Comparison of ENCODE assay signal across 17 cellular contexts in genomic region chr1:93155335-93155734, GRCh38. TPM values are rescaled to one million over a fixed set of nuclear protein-coding genes. Genes with fewer than 3 reads are reported as not detected.
DNase-seq lines count a peak whose midpoint lies in the region; ATAC-seq, FAIRE-seq and TF ChIP-seq lines count a peak whose summit lies in the region.
"Had no signal": no experiment of that assay in that cellular context is flagged by ENCODE, and none has a peak within 500 bp of the region (broad histone marks: within the 10 kb centered on the region; RNA-seq: fewer than 3 reads in every experiment).

No MANE protein-coding gene starts in this region.

- no peaks in the 10 kb centered on the region for H3K9me2 ChIP-seq in hepatocyte (replicated peaks; ENCODE audit: insufficient read depth)
- H3K9me2 ChIP-seq: SK-N-SH had no signal

- H3K56ac ChIP-seq in IMR-90 (ENCODE audit: extremely low read depth, insufficient read depth, low read length) = no peak overlapping the region

- H4K20me1 ChIP-seq in IMR-90 (ENCODE audit: insufficient read depth, low read length) = no peaks in the 10 kb centered on the region; the same call in 1 of the 2 replicates
- H4K20me1 ChIP-seq in hepatocyte (ENCODE audit: insufficient read depth, poor library complexity, severe bottlenecking) = no peaks in the 10 kb centered on the region

- no peak for TF ChIP-seq RAD21 in IMR-90 (IDR thresholded peaks at IDR 0.05; ENCODE audit: low read length)

- peak overlapping the region; percentile 33 for H2BK5ac ChIP-seq in IMR-90 (ENCODE audit: low read depth, low read length, poor library complexity, severe bottlenecking)

- no peaks in the 10 kb centered on the region for H3K27me3 ChIP-seq in IMR-90 (ENCODE audit: control insufficient read depth, insufficient read depth, low read length)
- no peaks in the 10 kb centered on the region for H3K27me3 ChIP-seq in hepatocyte
- H3K27me3 ChIP-seq: upper lobe of left lung had no signal

- H2BK120ac ChIP-seq in IMR-90 (ENCODE audit: low read depth, low read length) = no peak overlapping the region

- TF ChIP-seq CTCF in IMR-90 (conservative IDR thresholded peaks at IDR 0.05; ENCODE audit: low read depth, low read length) (no peak), hepatocyte (IDR thresholded peaks at IDR 0.05; ENCODE audit: poor library complexity) (no peak)

- no peak overlapping the region for H3K4ac ChIP-seq in IMR-90 (ENCODE audit: low read depth, low read length)

- H3K14ac ChIP-seq in IMR-90 (replicated peaks; ENCODE audit: low read depth, low read length) = no peak overlapping the region

- no peak overlapping the region; the same call in 1 of the 2 replicates for H3K23ac ChIP-seq in IMR-90 (ENCODE audit: low read depth, low read length)

- H3K36me3 ChIP-seq in IMR-90 (ENCODE audit: control insufficient read depth, insufficient read depth, low read length) = peaks cover 17% of the 10 kb centered on the region
- no peaks in the 10 kb centered on the region for H3K36me3 ChIP-seq in hepatocyte (replicated peaks; ENCODE audit: insufficient read depth, low read depth)

- H3K4me3 ChIP-seq in IMR-90 (ENCODE audit: insufficient read depth, low read depth, low read length) (no peak overlapping the region), hepatocyte (no peak overlapping the region)
- H3K4me3 ChIP-seq: A549, upper lobe of left lung had no signal

- intact Hi-C loops in activated CD4-positive, alpha-beta T cell treated with anti-CD3 and anti-CD28 coated beads for 36 hours (cut with DNase I, micrococcal nuclease) = loop anchor here in 1 of 2 experiments (2.0 kb wide), 1 partner anchor 77 kb away; the partner anchor contains the start of gene MTF2
- intact Hi-C loops in IMR-90 (cut with micrococcal nuclease) = no loop called here

- H4K8ac ChIP-seq in IMR-90 (ENCODE audit: low read depth in 2 of 2, low read length in 2 of 2) = 0 out of 4 replicates have a peak overlapping the region, but pooled peaks of 1 of the 2 experiments have one; percentile 9

- no peak overlapping the region for H2AFZ ChIP-seq in IMR-90 (replicated peaks; ENCODE audit: low read length, poor library complexity)
- H2AFZ ChIP-seq in hepatocyte = no peak overlapping the region

- H3K4me2 ChIP-seq in IMR-90 (ENCODE audit: low read depth, low read length) = no peak overlapping the region
- no peak overlapping the region for H3K4me2 ChIP-seq in hepatocyte
- H3K4me2 ChIP-seq: A549, SK-N-SH had no signal

- H3K18ac ChIP-seq in IMR-90 (ENCODE audit: low read depth, low read length) = no peak overlapping the region

- H3K9me3 ChIP-seq in IMR-90 (ENCODE audit: control insufficient read depth, insufficient read depth, low read length) (no peaks in the 10 kb centered on the region), hepatocyte (ENCODE audit: low read depth) (no peaks in the 10 kb centered on the region)
- H3K9me3 ChIP-seq: A549, SK-N-SH, upper lobe of left lung had no signal

- H3K79me2 ChIP-seq in hepatocyte = peaks cover 11% of the 10 kb centered on the region

- FAIRE-seq in H54 (lab: Jason Lieb, UNC) = no peak
- FAIRE-seq: A549, H1 had no signal

- no peaks in the 10 kb centered on the region for H3K27me3 Mint-ChIP-seq in activated CD4-positive, alpha-beta T cell treated with anti-CD3 and anti-CD28 coated beads for 36 hours
- H3K27me3 Mint-ChIP-seq in activated naive CD8-positive, alpha-beta T cell treated with anti-CD3 and anti-CD28 coated beads for 36 hours = no peaks in the 10 kb centered on the region
- no peaks in the 10 kb centered on the region for H3K27me3 Mint-ChIP-seq in naive thymus-derived CD8-positive, alpha-beta T cell
- H3K27me3 Mint-ChIP-seq: CD8-positive, alpha-beta memory T cell had no signal

- H3K27ac ChIP-seq in IMR-90 (ENCODE audit: insufficient read depth, low read length) = no peak overlapping the region
- H3K27ac ChIP-seq in hepatocyte = no peak overlapping the region
- H3K27ac ChIP-seq: A549, upper lobe of left lung had no signal

- no TSS peak for BruUV-seq in IMR-90 (replicated peaks; lab: Mats Ljungman, UMichigan)

- H4K5ac ChIP-seq in IMR-90 (ENCODE audit: low read depth, low read length) = no peak overlapping the region

- no peak overlapping the region for H3K9ac ChIP-seq in IMR-90 (ENCODE audit: low read depth, low read length)
- H3K9ac ChIP-seq: SK-N-SH had no signal

- H3K9me3 Mint-ChIP-seq in activated CD4-positive, alpha-beta T cell treated with anti-CD3 and anti-CD28 coated beads for 36 hours (ENCODE audit: low read depth) = no peaks in the 10 kb centered on the region
- H3K9me3 Mint-ChIP-seq in activated naive CD8-positive, alpha-beta T cell treated with anti-CD3 and anti-CD28 coated beads for 36 hours = no peaks in the 10 kb centered on the region
- H3K9me3 Mint-ChIP-seq in naive thymus-derived CD8-positive, alpha-beta T cell = no peaks in the 10 kb centered on the region
- H3K9me3 Mint-ChIP-seq: CD8-positive, alpha-beta memory T cell had no signal

- H2BK15ac ChIP-seq in IMR-90 (ENCODE audit: low read depth, low read length) = no peak overlapping the region

- H2BK20ac ChIP-seq in IMR-90 (ENCODE audit: low read depth, low read length) = no peak overlapping the region

- no peak overlapping the region for H3K4me3 Mint-ChIP-seq in activated CD4-positive, alpha-beta T cell treated with anti-CD3 and anti-CD28 coated beads for 36 hours
- no peak overlapping the region for H3K4me3 Mint-ChIP-seq in activated naive CD8-positive, alpha-beta T cell treated with anti-CD3 and anti-CD28 coated beads for 36 hours
- H3K4me3 Mint-ChIP-seq in naive thymus-derived CD8-positive, alpha-beta T cell = no peak overlapping the region
- H3K4me3 Mint-ChIP-seq: CD8-positive, alpha-beta memory T cell had no signal

- peaks cover 25% of the 10 kb centered on the region for H3K4me1 Mint-ChIP-seq in activated CD4-positive, alpha-beta T cell treated with anti-CD3 and anti-CD28 coated beads for 36 hours
- H3K4me1 Mint-ChIP-seq in activated naive CD8-positive, alpha-beta T cell treated with anti-CD3 and anti-CD28 coated beads for 36 hours = peaks cover 12% of the 10 kb centered on the region
- peaks cover 5 to 13% (median 8%) of the 10 kb centered on the region in 4 donors for H3K4me1 Mint-ChIP-seq in naive thymus-derived CD8-positive, alpha-beta T cell

- H3K4me1 ChIP-seq in IMR-90 (ENCODE audit: control insufficient read depth, insufficient read depth, low read length) = no peaks in the 10 kb centered on the region
- H3K4me1 ChIP-seq in hepatocyte (ENCODE audit: insufficient read depth) = no peaks in the 10 kb centered on the region
- H3K4me1 ChIP-seq: A549, upper lobe of left lung had no signal

- WGBS in IMR-90 (ENCODE audit: extremely low coverage in 2 of 2, insufficient read length in 1 of 2), 2 experiments = no CpG with 5 or more reads among the region's 3 CpGs
- WGBS in hepatocyte (ENCODE audit: low lambda C conversion rate, missing lambda C conversion rate) = 93% methylated on average over 3 of the region's 3 CpGs

- CTCF ChIA-PET in activated CD4-positive, alpha-beta T cell treated with anti-CD3 and anti-CD28 coated beads for 36 hours (lab: Charles Lee) = interaction anchor here (0.6 to 0.9 kb wide), 3 partner anchors 15 to 924 kb away, joined by 3 to 6 read pairs (median 3); partner anchors contain the start of gene MTF2
- CTCF ChIA-PET in IMR-90 (lab: Yijun Ruan, JAX) = interaction anchor here (0.6 to 0.7 kb wide), 2 partner anchors 20 to 58 kb away, joined by 7 read pairs; no protein-coding TSS in a partner anchor

- peak; percentile 78 for ATAC-seq in activated CD4-positive, alpha-beta T cell treated with anti-CD3 and anti-CD28 coated beads for 36 hours
- ATAC-seq in IMR-90 (ENCODE audit: low read depth) (no peak), GM21381 (IDR thresholded peaks at IDR 0.05; ENCODE audit: unreplicated experiment) (no peak)
- ATAC-seq in naive thymus-derived CD8-positive, alpha-beta T cell = no peak
- ATAC-seq: A549 had no signal

- dilution Hi-C loops in IMR-90 (cut with HindIII; ENCODE audit: low sequenced_read_pairs, unreplicated experiment) = no loop called here

- H3K27ac Mint-ChIP-seq in activated CD4-positive, alpha-beta T cell treated with anti-CD3 and anti-CD28 coated beads for 36 hours = peak overlapping the region; percentile 47
- H3K27ac Mint-ChIP-seq in activated naive CD8-positive, alpha-beta T cell treated with anti-CD3 and anti-CD28 coated beads for 36 hours = peak overlapping the region; percentile 28
- H3K27ac Mint-ChIP-seq in naive thymus-derived CD8-positive, alpha-beta T cell = peak overlapping the region in 7 of 10 donors; percentile 26 to 72 (median 61)

- POLR2A ChIA-PET in activated CD4-positive, alpha-beta T cell treated with anti-CD3 and anti-CD28 coated beads for 36 hours (lab: Charles Lee) = interaction anchor here (0.7 kb wide), 1 partner anchor 12 kb away, joined by 6 read pairs; no protein-coding TSS in a partner anchor
- POLR2A ChIA-PET in IMR-90 (lab: Charles Lee; ENCODE audit: unreplicated experiment) = no interaction called here
- POLR2A ChIA-PET in naive thymus-derived CD8-positive, alpha-beta T cell (lab: Charles Lee) = interaction anchor here (0.7 kb wide), 1 partner anchor 31 kb away, joined by 5 read pairs; no protein-coding TSS in a partner anchor

- peaks cover 30% of the 10 kb centered on the region for H3K36me3 Mint-ChIP-seq in activated CD4-positive, alpha-beta T cell treated with anti-CD3 and anti-CD28 coated beads for 36 hours (ENCODE audit: low read depth)
- peaks cover 9% of the 10 kb centered on the region for H3K36me3 Mint-ChIP-seq in activated naive CD8-positive, alpha-beta T cell treated with anti-CD3 and anti-CD28 coated beads for 36 hours
- peaks cover 6 to 80% (median 26%) of the 10 kb centered on the region in 3 donors for H3K36me3 Mint-ChIP-seq in naive thymus-derived CD8-positive, alpha-beta T cell

- no peak for TF ChIP-seq POLR2A in IMR-90 (IDR thresholded peaks at IDR 0.05; ENCODE audit: low read depth, low read length)
- no peak for TF ChIP-seq POLR2A in H54 (IDR thresholded peaks at IDR 0.05; ENCODE audit: low read depth, low read length)

- no peak overlapping the region for H2AK5ac ChIP-seq in IMR-90 (ENCODE audit: low read depth, low read length)

- DNase-seq in activated CD4-positive, alpha-beta T cell treated with anti-CD3 and anti-CD28 coated beads for 36 hours = no peak
- DNase-seq in activated CD4-positive, alpha-beta T cell treated with anti-CD3 and anti-CD28 coated beads for 4 hours = no peak
- DNase-seq in IMR-90 (no peak), hepatocyte (ENCODE audit: low spot score) (no peak), H54 (ENCODE audit: insufficient read length, low spot score) (no peak)
- DNase-seq in activated naive CD8-positive, alpha-beta T cell treated with anti-CD3 and anti-CD28 coated beads for 36 hours = no peak
- DNase-seq in naive thymus-derived CD8-positive, alpha-beta T cell = no peak
- DNase-seq: amniotic stem cell; CD8-positive, alpha-beta memory T cell; midbrain; nucleus accumbens; SK-N-SH; stimulated activated CD4-positive, alpha-beta T cell treated with anti-CD3 and anti-CD28 coated beads, Interleukin-4, amount 100 ng/mL, for 24 hours; upper lobe of left lung had no signal

- no peak overlapping the region for H4K91ac ChIP-seq in IMR-90 (ENCODE audit: insufficient read depth, low read depth, low read length)

- in situ Hi-C loops in IMR-90 (cut with MboI; ENCODE audit: low sequenced_read_pairs) = no loop called here

- peaks cover 23 to 31% of the 10 kb centered on the region in 2 experiments for H3K79me1 ChIP-seq in IMR-90 (ENCODE audit: low read depth in 1 of 2, low read length in 2 of 2)

- H3K9me1 ChIP-seq in IMR-90 (ENCODE audit: insufficient read depth, low read length) = peaks cover 6% of the 10 kb centered on the region; the same call in 1 of the 2 replicates

- H2AK9ac ChIP-seq in IMR-90 (replicated peaks; ENCODE audit: low read depth, low read length, poor library complexity) = no peak overlapping the region

RNA-seq across cellular contexts. Expression of gene TMED5, which starts 24.9 kb away (rescaled TPM):
- total RNA-seq in activated CD4-positive, alpha-beta T cell treated with anti-CD3 and anti-CD28 coated beads for 36 hours = 10 to 100 TPM; 32.6 to 33.0 TPM
- total RNA-seq in IMR-90 (2012; rRNA removed) (20.1 and 53.3 TPM in 2 replicates), hepatocyte (119 and 131 TPM in 2 replicates)
- polyA plus RNA-seq in IMR-90 (2012; rRNA removed) (38.1 and 39.0 TPM in 2 replicates), hepatocyte (65.5 and 78.2 TPM in 2 replicates)
- 11.1 and 12.9 TPM in 2 replicates for polyA plus RNA-seq in IMR-90 (2012; cell fraction: cytosol; rRNA removed)
- 5.0 and 19.1 TPM in 2 replicates for polyA plus RNA-seq in IMR-90 (2012; cell fraction: nucleus; rRNA removed; ENCODE audit: low replicate concordance)
- total RNA-seq in activated naive CD8-positive, alpha-beta T cell treated with anti-CD3 and anti-CD28 coated beads for 36 hours = 10 to 100 TPM; 33.6 to 34.7 TPM
- total RNA-seq in naive thymus-derived CD8-positive, alpha-beta T cell = 10 to 100 TPM; 41.2 to 44.1 TPM
- polyA plus RNA-seq in naive thymus-derived CD8-positive, alpha-beta T cell = 10 to 100 TPM; 15.9 to 18.6 (median 18.0) TPM

RNA-seq across cellular contexts. Expression of gene CCDC18, which starts 25.2 kb away (rescaled TPM):
- 10 to 100 TPM; 18.8 to 23.9 TPM for total RNA-seq in activated CD4-positive, alpha-beta T cell treated with anti-CD3 and anti-CD28 coated beads for 36 hours
- total RNA-seq in IMR-90 (2012; rRNA removed) (7.3 and 20.0 TPM in 2 replicates), hepatocyte (4.9 and 5.5 TPM in 2 replicates)
- polyA plus RNA-seq in IMR-90 (2012; rRNA removed) (4.3 and 5.5 TPM in 2 replicates), hepatocyte (5.0 and 6.8 TPM in 2 replicates)
- polyA plus RNA-seq in IMR-90 (2012; cell fraction: cytosol; rRNA removed) = 0.74 and 0.75 TPM in 2 replicates
- 1.8 and 8.3 TPM in 2 replicates for polyA plus RNA-seq in IMR-90 (2012; cell fraction: nucleus; rRNA removed; ENCODE audit: low replicate concordance)
- 10 to 100 TPM; 14.9 to 15.7 TPM for total RNA-seq in activated naive CD8-positive, alpha-beta T cell treated with anti-CD3 and anti-CD28 coated beads for 36 hours
- total RNA-seq in naive thymus-derived CD8-positive, alpha-beta T cell = 10 to 100 TPM in 1 of 2 experiments, 1 to 10 TPM in 1; 7.5 to 10.2 TPM
- polyA plus RNA-seq in naive thymus-derived CD8-positive, alpha-beta T cell = 1 to 10 TPM in 2 of 3 donors, under 1 TPM in 1; 0.93 to 3.8 (median 3.3) TPM
